18 cellular contexts compared by ENCODE assay signal in the genomic region with DNA sequence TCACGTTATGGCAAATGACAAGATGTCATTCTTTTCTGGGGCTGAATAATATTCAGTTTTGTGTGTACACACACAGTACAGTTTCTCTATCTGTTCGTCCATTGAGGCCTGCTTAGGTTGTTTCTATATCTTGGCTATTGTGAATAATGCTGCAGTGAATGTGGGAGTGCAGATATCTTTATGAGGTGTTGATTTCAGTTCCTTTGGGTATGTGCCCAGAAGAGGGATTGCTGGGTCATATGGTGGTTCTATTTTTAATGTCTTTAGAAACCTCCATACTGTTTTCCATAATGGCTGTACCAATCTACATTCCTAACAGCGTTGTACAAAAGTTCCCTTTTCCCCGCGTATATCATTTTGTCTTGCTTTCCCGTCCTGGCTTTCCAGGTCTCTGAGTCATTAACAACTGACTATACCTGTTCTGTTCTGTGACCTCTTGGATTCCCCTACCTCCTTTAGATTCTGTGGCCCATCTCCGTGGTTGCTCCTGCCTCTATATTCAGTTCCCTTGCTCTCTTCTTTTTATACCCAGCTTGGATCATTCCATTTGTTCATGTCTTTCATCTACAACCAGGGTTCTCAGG. TPM values are rescaled to one million over a fixed set of nuclear protein-coding genes. Genes with fewer than 3 reads are reported as not detected.
DNase-seq lines count a peak whose midpoint lies in the region; ATAC-seq and TF ChIP-seq lines count a peak whose summit lies in the region.
"Had no signal": no experiment of that assay in that cellular context is flagged by ENCODE, and none has a peak within 500 bp of the region (broad histone marks: within the 10 kb centered on the region; RNA-seq: fewer than 3 reads in every experiment).

No MANE protein-coding gene starts in this region.

- ATAC-seq in upper lobe of left lung (ENCODE audit: low FRiP score in 2 of 2) = no peak
- ATAC-seq: activated naive CD8-positive, alpha-beta T cell treated with anti-CD3 and anti-CD28 coated beads, Interleukin-2, amount 50 U/mL, for 24 hours; right lobe of liver had no signal

- peak overlapping the region in 3 of 4 donors; percentile 15 to 89 (median 77) for H3K27ac ChIP-seq in sigmoid colon
- H3K27ac ChIP-seq in upper lobe of left lung = no peak overlapping the region
- H3K27ac ChIP-seq in tibial nerve = no peak overlapping the region
- H3K27ac ChIP-seq: right lobe of liver, suprapubic skin, WERI-Rb-1 had no signal

- intact Hi-C loops in sigmoid colon (cut with DNase I) = no loop called here

- TF ChIP-seq EP300 in sigmoid colon (IDR thresholded peaks at IDR 0.05) = no peak
- TF ChIP-seq EP300 in upper lobe of left lung (IDR thresholded peaks at IDR 0.05) = no peak
- no peak for TF ChIP-seq EP300 in tibial nerve (IDR thresholded peaks at IDR 0.05)

- in situ Hi-C loops in SK-MEL-5 (cut with HindIII; ENCODE audit: low pct_unique_long_range_greater_than_20kb, low sequenced_read_pairs) = no loop called here

- H3K27me3 ChIP-seq in sigmoid colon (no peaks in the 10 kb centered on the region), upper lobe of left lung (no peaks in the 10 kb centered on the region), tibial nerve (no peaks in the 10 kb centered on the region)
- H3K27me3 ChIP-seq: right lobe of liver, suprapubic skin had no signal

- no peaks in the 10 kb centered on the region for H3K9me3 ChIP-seq in sigmoid colon
- H3K9me3 ChIP-seq in upper lobe of left lung = no peaks in the 10 kb centered on the region
- H3K9me3 ChIP-seq in tibial nerve = no peaks in the 10 kb centered on the region
- H3K9me3 ChIP-seq: right lobe of liver, suprapubic skin had no signal

- H3K4me3 ChIP-seq in fibroblast of villous mesenchyme (ENCODE audit: low read depth, low read length) = no peak overlapping the region
- no peak overlapping the region for H3K4me3 ChIP-seq in sigmoid colon
- no peak overlapping the region for H3K4me3 ChIP-seq in upper lobe of left lung
- H3K4me3 ChIP-seq in tibial nerve = no peak overlapping the region
- H3K4me3 ChIP-seq: right lobe of liver, suprapubic skin had no signal

- H3K36me3 ChIP-seq in sigmoid colon (no peaks in the 10 kb centered on the region), upper lobe of left lung (no peaks in the 10 kb centered on the region), tibial nerve (peaks cover 0 to 10% (median 0%) of the 10 kb centered on the region in 3 donors)
- H3K36me3 ChIP-seq: right lobe of liver, suprapubic skin had no signal

- TF ChIP-seq POLR2A in sigmoid colon (IDR thresholded peaks at IDR 0.05) = no peak
- TF ChIP-seq POLR2A in upper lobe of left lung (IDR thresholded peaks at IDR 0.05) = no peak
- no peak for TF ChIP-seq POLR2A in tibial nerve (IDR thresholded peaks at IDR 0.05)

- TF ChIP-seq CTCF in fibroblast of villous mesenchyme (IDR thresholded peaks at IDR 0.05; ENCODE audit: insufficient read depth, low read depth, low read length) = no peak
- no peak for TF ChIP-seq CTCF in sigmoid colon (IDR thresholded peaks at IDR 0.05)
- TF ChIP-seq CTCF in upper lobe of left lung (IDR thresholded peaks at IDR 0.05) = no peak
- no peak for TF ChIP-seq CTCF in tibial nerve (IDR thresholded peaks at IDR 0.05)

- H3K4me1 ChIP-seq in sigmoid colon = peaks cover 0 to 87% (median 57%) of the 10 kb centered on the region in 4 donors
- peaks cover 31 to 75% (median 47%) of the 10 kb centered on the region in 4 donors for H3K4me1 ChIP-seq in upper lobe of left lung
- H3K4me1 ChIP-seq in tibial nerve = peaks cover 0 to 37% (median 11%) of the 10 kb centered on the region in 4 donors

- DNase-seq in EH (ENCODE audit: low read depth) = peak; percentile 73
- DNase-seq in SK-MEL-5 (ENCODE audit: low read depth, low spot score) = peak; percentile 41
- DNase-seq in fibroblast of villous mesenchyme (ENCODE audit: low read depth) = peak; percentile 91
- no peak for DNase-seq in sigmoid colon
- no peak for DNase-seq in upper lobe of left lung
- no peak for DNase-seq in 8988T
- no peak for DNase-seq in NCI-H2081 treated with DMSO at 0.1 percent for 48 hours (lab: John Stamatoyannopoulos, UW)
- DNase-seq in tibial nerve (ENCODE audit: low spot score in 2 of 2) = no peak
- DNase-seq: activated naive CD8-positive, alpha-beta T cell treated with anti-CD3 and anti-CD28 coated beads, Interleukin-2, amount 50 U/mL, for 24 hours; DMS53; immature natural killer cell; MM.1S; NCI-H526; OCI-M1; right lobe of liver; stimulated activated CD4-positive, alpha-beta T cell treated with anti-CD3 and anti-CD28 coated beads, Interleukin-2, amount 100 ng/mL, for 48 hours; WERI-Rb-1 had no signal

- 31 to 68% methylated on average over 7 of the region's 7 CpGs for WGBS in sigmoid colon, 2 donors
- WGBS in upper lobe of left lung, 2 donors = 72 to 80% methylated on average over 7 of the region's 7 CpGs
- WGBS in tibial nerve, 2 donors = 74% methylated on average over 7 of the region's 7 CpGs

RNA-seq across cellular contexts. Expression of gene SNX30, which starts 6.8 kb away (rescaled TPM):
- 39.2 and 39.6 TPM in 2 replicates for total RNA-seq in SK-MEL-5 (2014; rRNA removed; shearing (Covaris generic))
- 22.2 and 31.3 TPM in 2 replicates for polyA plus RNA-seq in SK-MEL-5 (2015; cell fraction: cytosol; rRNA removed)
- 35.6 and 40.4 TPM in 2 replicates for polyA plus RNA-seq in SK-MEL-5 (2015; cell fraction: nucleus; rRNA removed)
- total RNA-seq in fibroblast of villous mesenchyme (27.6 and 27.7 TPM in 2 replicates), sigmoid colon (1 to 10 TPM; 6.4 to 10.0 (median 8.2) TPM), upper lobe of left lung (10 to 100 TPM; 46.9 to 80.1 (median 72.2) TPM), tibial nerve (10 to 100 TPM; 14.9 to 25.3 (median 17.0) TPM)
- polyA plus RNA-seq in sigmoid colon = 10 to 100 TPM in 1 of 3 donors, 1 to 10 TPM in 2; 7.8 to 16.4 (median 9.3) TPM

RNA-seq across cellular contexts. Expression of gene INIP, which starts 39.5 kb away (rescaled TPM):
- 20.2 and 20.5 TPM in 2 replicates for total RNA-seq in SK-MEL-5 (2014; rRNA removed; shearing (Covaris generic))
- polyA plus RNA-seq in SK-MEL-5 (2015; cell fraction: cytosol; rRNA removed) = 20.6 and 21.8 TPM in 2 replicates
- 9.3 and 18.6 TPM in 2 replicates for polyA plus RNA-seq in SK-MEL-5 (2015; cell fraction: nucleus; rRNA removed)
- total RNA-seq in fibroblast of villous mesenchyme = 12.9 and 23.3 TPM in 2 replicates
- 10 to 100 TPM; 10.0 to 16.8 (median 12.3) TPM for total RNA-seq in sigmoid colon
- 10 to 100 TPM; 12.6 to 28.4 (median 19.6) TPM for polyA plus RNA-seq in sigmoid colon
- 10 to 100 TPM in 5 of 6 donors, 1 to 10 TPM in 1; 6.1 to 35.6 (median 19.3) TPM for total RNA-seq in upper lobe of left lung
- 10 to 100 TPM; 18.4 to 28.5 (median 24.9) TPM for total RNA-seq in tibial nerve

Comparison
In these comparisons a context has a peak if more than half of its experiments do, and no peak if none do; other contexts are left out.
1. DNase-seq: peak in EH (single experiment), SK-MEL-5 (single experiment) and fibroblast of villous mesenchyme (single experiment); none in sigmoid colon (single experiment), upper lobe of left lung (0 of 2), 8988T (single experiment), NCI-H2081 treated with DMSO at 0.1 percent for 48 hours (single experiment) and tibial nerve (0 of 2).
2. H3K27ac ChIP-seq: peak in sigmoid colon (3 of 4); none in upper lobe of left lung (0 of 4) and tibial nerve (0 of 4).